ENCODE assay signal across 1 cellular context in genomic region chr1:201937624-201938212, GRCh38.
A peak's percentile ranks its signal among the peaks of the same experiment; 100 is the strongest.
TF ChIP-seq lines count a peak whose summit lies in the region.

No MANE protein-coding gene starts in this region.

TF ChIP-seq in IMR-90, 13 proteins besides CTCF, POLR2A, EP300 and RAD21 (continued from another document):
- peak; percentile 11; the same call in 1 of the 2 replicates for TF ChIP-seq MAFK (IDR thresholded peaks at IDR 0.05; ENCODE audit: low read depth, low read length)
- TF ChIP-seq NFE2L2 (IDR thresholded peaks at IDR 0.05; ENCODE audit: low read depth, low read length): peak; percentile 11; the same call in 1 of the 2 replicates
